Comparison of ENCODE assay signal across 30 cellular contexts in the genomic region with DNA sequence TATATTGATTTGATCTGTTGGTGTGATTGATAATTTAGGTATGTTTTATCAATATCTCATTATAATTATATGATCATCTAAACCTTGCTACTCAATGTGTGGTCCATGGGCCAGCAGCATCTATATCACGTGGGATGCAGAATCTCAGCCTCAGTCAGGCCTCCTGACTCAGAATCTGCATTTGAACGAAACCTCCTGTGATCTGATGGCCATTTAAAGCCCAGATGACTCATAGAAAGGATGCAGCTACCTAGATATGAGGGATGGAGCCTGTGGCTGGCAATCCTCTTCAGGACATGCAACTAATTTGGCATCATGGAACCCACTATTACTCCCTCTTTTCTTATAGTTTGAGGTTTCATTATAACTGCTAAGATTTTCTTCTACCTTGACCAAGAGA. TPM values are rescaled to one million over a fixed set of nuclear protein-coding genes. Genes with fewer than 3 reads are reported as not detected.
A peak's percentile ranks its signal among the peaks of the same experiment; 100 is the strongest.
DNase-seq lines count a peak whose midpoint lies in the region; ATAC-seq, FAIRE-seq and TF ChIP-seq lines count a peak whose summit lies in the region.
"Had no signal": no experiment of that assay in that cellular context is flagged by ENCODE, and none has a peak within 500 bp of the region (broad histone marks: within the 10 kb centered on the region; RNA-seq: fewer than 3 reads in every experiment).

No MANE protein-coding gene starts in this region.

- TF ChIP-seq CTCF in progenitor cell of endocrine pancreas (IDR thresholded peaks at IDR 0.05; ENCODE audit: unreplicated experiment): no peak

- H3K27me3 Mint-ChIP-seq in activated T-helper 17 cell treated with anti-CD3 and anti-CD28 coated beads, Interleukin-2, amount 50 U/mL, for 72 hours: peaks cover 4% of the 10 kb centered on the region
- H3K27me3 Mint-ChIP-seq in progenitor cell of endocrine pancreas: no peaks in the 10 kb centered on the region

- no peaks in the 10 kb centered on the region for H3K9me3 Mint-ChIP-seq in activated T-helper 17 cell treated with anti-CD3 and anti-CD28 coated beads, Interleukin-2, amount 50 U/mL, for 72 hours
- H3K9me3 Mint-ChIP-seq in progenitor cell of endocrine pancreas (ENCODE audit: low read depth): no peaks in the 10 kb centered on the region

- no peak overlapping the region for H3K27ac Mint-ChIP-seq in activated T-helper 17 cell treated with anti-CD3 and anti-CD28 coated beads, Interleukin-2, amount 50 U/mL, for 72 hours
- peak overlapping the region; percentile 31 for H3K27ac Mint-ChIP-seq in progenitor cell of endocrine pancreas

- peak; percentile 8 for DNase-seq in NCI-H2227 (lab: John Stamatoyannopoulos, UW; ENCODE audit: unreplicated experiment)
- DNase-seq in NCI-H2227 treated with DMSO at 0.1 percent for 48 hours (lab: John Stamatoyannopoulos, UW): no peak
- DNase-seq in H54 (ENCODE audit: insufficient read length, low spot score): peak; percentile 9
- DNase-seq in progenitor cell of endocrine pancreas (ENCODE audit: low spot score, unreplicated experiment): no peak
- no peak for DNase-seq in inferior parietal cortex (ENCODE audit: extremely low spot score)
- DNase-seq in Kasumi-1 (lab: John Stamatoyannopoulos, UW): no peak
- DNase-seq in effector CD4-positive, alpha-beta T cell: no peak
- DNase-seq: 8988T; activated CD4-positive, alpha-beta T cell treated with anti-CD3 and anti-CD28 coated beads, Interleukin-2, amount 50 U/mL, for 48 hours; activated CD4-positive, CD25-positive, alpha-beta regulatory T cell; activated naive CD4-positive, alpha-beta T cell; activated T-cell treated with anti-CD3 and anti-CD28 coated beads, Interleukin-2, amount 50 U/mL, for 1 hour; caudate nucleus; dermis blood vessel endothelial cell; DMS153; head of caudate nucleus; IMR-90; left cardiac atrium; NCI-H1105 treated with DMSO at 0.1 percent for 48 hours; NCI-H2081 treated with DMSO at 0.1 percent for 48 hours; NCI-H446 treated with DMSO at 0.1 percent for 48 hours; Right ventricle myocardium superior; sigmoid colon; stimulated activated CD4-positive, alpha-beta T cell treated with anti-CD3 and anti-CD28 coated beads, Interleukin-15, amount 100 ng/mL, for 24 hours; SW 1271; T1000; transverse colon had no signal

- H3K4me1 Mint-ChIP-seq in activated T-helper 17 cell treated with anti-CD3 and anti-CD28 coated beads, Interleukin-2, amount 50 U/mL, for 72 hours: peaks cover 15% of the 10 kb centered on the region
- H3K4me1 Mint-ChIP-seq in progenitor cell of endocrine pancreas (ENCODE audit: low read depth): peaks cover 37% of the 10 kb centered on the region

- H3K4me3 Mint-ChIP-seq in activated T-helper 17 cell treated with anti-CD3 and anti-CD28 coated beads, Interleukin-2, amount 50 U/mL, for 72 hours: no peak overlapping the region
- no peak overlapping the region for H3K4me3 Mint-ChIP-seq in progenitor cell of endocrine pancreas (ENCODE audit: low read depth)

- TF ChIP-seq POLR2A in H54 (IDR thresholded peaks at IDR 0.05; ENCODE audit: low read depth, low read length): no peak

- no peak for FAIRE-seq in H54 (lab: Jason Lieb, UNC)

- ATAC-seq in activated T-helper 17 cell treated with anti-CD3 and anti-CD28 coated beads, Interleukin-2, amount 50 U/mL, for 72 hours (replicated peaks): peak; percentile 70
- ATAC-seq: left cardiac atrium had no signal

- H3K36me3 Mint-ChIP-seq in activated T-helper 17 cell treated with anti-CD3 and anti-CD28 coated beads, Interleukin-2, amount 50 U/mL, for 72 hours (ENCODE audit: low read depth): no peaks in the 10 kb centered on the region
- no peaks in the 10 kb centered on the region for H3K36me3 Mint-ChIP-seq in progenitor cell of endocrine pancreas (ENCODE audit: insufficient read depth)

RNA-seq across cellular contexts. Expression of a gene that starts 11.3 kb away (rescaled TPM):
- total RNA-seq in activated T-helper 17 cell treated with anti-CD3 and anti-CD28 coated beads, Interleukin-2, amount 50 U/mL, for 72 hours: not detected
- total RNA-seq in progenitor cell of endocrine pancreas: 0.22 and 0.43 TPM in 2 replicates
- total RNA-seq: dermis blood vessel endothelial cell, IMR-90, left cardiac atrium, OCI-LY7, prostate gland, Right ventricle myocardium superior, sigmoid colon, transverse colon had no signal

Comparison
In these comparisons a context has a peak if more than half of its experiments do, and no peak if none do; other contexts are left out.
1. DNase-seq: peak in NCI-H2227 (single experiment) and H54 (single experiment); none in NCI-H2227 treated with DMSO at 0.1 percent for 48 hours (single experiment), progenitor cell of endocrine pancreas (single experiment), inferior parietal cortex (single experiment), Kasumi-1 (0 of 2) and effector CD4-positive, alpha-beta T cell (single experiment).